ENCODE assay signal across 16 cellular contexts in genomic region chr6:4655196-4656025, GRCh38.
A peak's percentile ranks its signal among the peaks of the same experiment; 100 is the strongest.
DNase-seq lines count a peak whose midpoint lies in the region; FAIRE-seq and TF ChIP-seq lines count a peak whose summit lies in the region.
"Had no signal": no experiment of that assay in that cellular context is flagged by ENCODE, and none has a peak within 500 bp of the region (broad histone marks: within the 10 kb centered on the region; RNA-seq: fewer than 3 reads in every experiment).

No MANE protein-coding gene starts in this region.

- H3K27me3 Mint-ChIP-seq in Caco-2 (ENCODE audit: insufficient read depth, unreplicated experiment) (peaks cover 3% of the 10 kb centered on the region), glutamatergic neuron (ENCODE audit: unreplicated experiment) (peaks cover 9% of the 10 kb centered on the region), type B pancreatic cell (peaks cover 4% of the 10 kb centered on the region)

- TF ChIP-seq CTCF in Caco-2 (IDR thresholded peaks at IDR 0.05; ENCODE audit: insufficient read depth in 1 of 2, low read depth in 1 of 2, low read length in 1 of 2, severe bottlenecking in 1 of 2, unreplicated experiment in 1 of 2), result no peak
- no peak for TF ChIP-seq CTCF in bronchial epithelial cell (IDR thresholded peaks at IDR 0.05; ENCODE audit: insufficient read depth, low read length, severe bottlenecking)
- no peak for TF ChIP-seq CTCF in glutamatergic neuron (IDR thresholded peaks at IDR 0.05; ENCODE audit: partially characterized antibody, unreplicated experiment)
- TF ChIP-seq CTCF in type B pancreatic cell (conservative IDR thresholded peaks at IDR 0.05), result no peak

- CTCF ChIA-PET in Caco-2 (lab: Charles Lee), result no interaction called here

- peaks cover 10% of the 10 kb centered on the region; the same call in 1 of the 2 replicates for H3K4me1 ChIP-seq in Caco-2
- H3K4me1 ChIP-seq: BLaER1 treated with 17β-estradiol and CSF1 and Interleukin-3, amounts not matched to agents 10 nM and 100 nM had no signal

- H3K36me3 ChIP-seq in Caco-2 (ENCODE audit: control insufficient read depth, insufficient read depth, low read length), result no peaks in the 10 kb centered on the region
- no peaks in the 10 kb centered on the region for H3K36me3 ChIP-seq in bronchial epithelial cell (ENCODE audit: control insufficient read depth, insufficient read depth, low read length)
- H3K36me3 ChIP-seq: BLaER1 treated with 17β-estradiol and CSF1 and Interleukin-3, amounts not matched to agents 10 nM and 100 nM had no signal

- POLR2A ChIA-PET in Caco-2 (lab: Charles Lee), result no interaction called here

- intact Hi-C loops in Caco-2 (cut with micrococcal nuclease; ENCODE audit: unreplicated experiment), result no loop called here

- H3K9me3 ChIP-seq in Caco-2, result 0 out of 2 replicates have a peak, but pooled peaks cover 4% of the 10 kb centered on the region

- H3K4me1 Mint-ChIP-seq in Caco-2 (ENCODE audit: low read depth, unreplicated experiment), result peaks cover 16% of the 10 kb centered on the region
- H3K4me1 Mint-ChIP-seq in glutamatergic neuron (ENCODE audit: low read depth, unreplicated experiment), result peaks cover 9% of the 10 kb centered on the region
- no peaks in the 10 kb centered on the region for H3K4me1 Mint-ChIP-seq in type B pancreatic cell (ENCODE audit: unreplicated experiment)
- H3K4me1 Mint-ChIP-seq: CD4-positive, CD25-positive, alpha-beta regulatory T cell had no signal

- peaks cover 9% of the 10 kb centered on the region for H3K9me3 Mint-ChIP-seq in Caco-2 (ENCODE audit: unreplicated experiment)
- peaks cover 6% of the 10 kb centered on the region for H3K9me3 Mint-ChIP-seq in glutamatergic neuron (ENCODE audit: unreplicated experiment)
- no peaks in the 10 kb centered on the region for H3K9me3 Mint-ChIP-seq in type B pancreatic cell

- no TSS peak for BruUV-seq in Caco-2 (replicated peaks; lab: Mats Ljungman, UMichigan)

- in situ Hi-C loops in G401 (cut with HindIII; ENCODE audit: low sequenced_read_pairs), result no loop called here

- H3K36me3 Mint-ChIP-seq in Caco-2 (ENCODE audit: insufficient read depth, unreplicated experiment), result no peaks in the 10 kb centered on the region
- H3K36me3 Mint-ChIP-seq in glutamatergic neuron (ENCODE audit: unreplicated experiment), result peaks cover 10% of the 10 kb centered on the region
- no peaks in the 10 kb centered on the region for H3K36me3 Mint-ChIP-seq in type B pancreatic cell
- H3K36me3 Mint-ChIP-seq: CD4-positive, CD25-positive, alpha-beta regulatory T cell had no signal

- FAIRE-seq in bronchial epithelial cell (lab: Jason Lieb, UNC), result peak; percentile 58
- FAIRE-seq: GM12891, H54, K562 had no signal

- DNase-seq in Caco-2, result no peak
- DNase-seq in bronchial epithelial cell (ENCODE audit: low read depth), result no peak
- DNase-seq in glutamatergic neuron, result no peak
- DNase-seq in type B pancreatic cell (ENCODE audit: extremely low spot score, unreplicated experiment), result peak; percentile 20
- DNase-seq in activated CD4-positive, alpha-beta T cell treated with anti-CD3 and anti-CD28 coated beads for 1 hour, result no peak
- no peak for DNase-seq in AG08396 (ENCODE audit: low spot score)
- no peak for DNase-seq in G401 (ENCODE audit: low spot score)
- DNase-seq: 8988T; Calu3; CD4-positive, CD25-positive, alpha-beta regulatory T cell; DMS 273 treated with DMSO at 0.1 percent for 48 hours; DMS79 had no signal

- H3K27me3 ChIP-seq in Caco-2 (replicated peaks; ENCODE audit: control insufficient read depth, insufficient read depth, low read length) (no peaks in the 10 kb centered on the region), bronchial epithelial cell (ENCODE audit: control insufficient read depth, insufficient read depth, low read length) (no peaks in the 10 kb centered on the region)
- H3K27me3 ChIP-seq: BLaER1 treated with 17β-estradiol and CSF1 and Interleukin-3, amounts not matched to agents 10 nM and 100 nM had no signal

- no peak overlapping the region for H3K4me3 ChIP-seq in Caco-2 (ENCODE audit: low read depth, low read length)
- H3K4me3 ChIP-seq in bronchial epithelial cell (ENCODE audit: low read depth, low read length), result no peak overlapping the region
- H3K4me3 ChIP-seq: BLaER1 treated with 17β-estradiol and CSF1 and Interleukin-3, amounts not matched to agents 10 nM and 100 nM; K562 had no signal

- H3K4me3 Mint-ChIP-seq in Caco-2 (ENCODE audit: unreplicated experiment), result no peak overlapping the region
- H3K4me3 Mint-ChIP-seq in glutamatergic neuron (ENCODE audit: unreplicated experiment), result no peak overlapping the region
- no peak overlapping the region for H3K4me3 Mint-ChIP-seq in type B pancreatic cell
- H3K4me3 Mint-ChIP-seq: CD4-positive, CD25-positive, alpha-beta regulatory T cell had no signal

- H3K27ac Mint-ChIP-seq in Caco-2 (ENCODE audit: unreplicated experiment) (peak overlapping the region; percentile 18), glutamatergic neuron (ENCODE audit: unreplicated experiment) (peak overlapping the region; percentile 2), type B pancreatic cell (no peak overlapping the region)
- H3K27ac Mint-ChIP-seq: CD4-positive, CD25-positive, alpha-beta regulatory T cell had no signal
